ENCODE assay signal across 28 cellular contexts in genomic region chr5:154517181-154517580, GRCh38. TPM values are rescaled to one million over a fixed set of nuclear protein-coding genes. Genes with fewer than 3 reads are reported as not detected.
"Had no signal": no experiment of that assay in that cellular context is flagged by ENCODE, and none has a peak within 500 bp of the region (broad histone marks: within the 10 kb centered on the region; RNA-seq: fewer than 3 reads in every experiment).

No MANE protein-coding gene starts in this region.

- H3K9me3 Mint-ChIP-seq: naive thymus-derived CD8-positive, alpha-beta T cell; neural progenitor cell had no signal

- H3K4me3 Mint-ChIP-seq: activated CD8-positive, alpha-beta T cell treated with anti-CD3 and anti-CD28 coated beads, Interleukin-2, amount 10 ng/mL, durations not matched to agents 7 days and 5 days; activated naive CD8-positive, alpha-beta T cell; naive thymus-derived CD8-positive, alpha-beta T cell; neural progenitor cell had no signal

- H3K27ac Mint-ChIP-seq: activated CD8-positive, alpha-beta T cell treated with anti-CD3 and anti-CD28 coated beads, Interleukin-2, amount 10 ng/mL, durations not matched to agents 7 days and 5 days; activated naive CD8-positive, alpha-beta T cell; naive thymus-derived CD8-positive, alpha-beta T cell; neural progenitor cell had no signal

- DNase-seq: activated CD4-positive, alpha-beta T cell treated with anti-CD3 and anti-CD28 coated beads, Interleukin-2, amount 50 U/mL, for 1 hour; activated CD4-positive, CD25-positive, alpha-beta regulatory T cell treated with anti-CD3 and anti-CD28 coated beads, Interleukin-2, amount 50 U/mL, for 72 hours; activated CD8-positive, alpha-beta T cell treated with anti-CD3 and anti-CD28 coated beads, Interleukin-2, amount 10 ng/mL, durations not matched to agents 7 days and 5 days; activated gamma-delta T cell treated with Interleukin-2 at 50 U/mL for 16 hours; brain microvascular endothelial cell; caudate nucleus; effector memory CD4-positive, alpha-beta T cell; gastrocnemius medialis; head of caudate nucleus; hypothalamus; naive thymus-derived CD8-positive, alpha-beta T cell; sigmoid colon; stimulated activated CD4-positive, alpha-beta T cell treated with anti-CD3 and anti-CD28 coated beads, Interleukin-4, amount 100 ng/mL, for 1 hour; stimulated activated naive CD8-positive, alpha-beta T cell treated with anti-CD3 and anti-CD28 coated beads, Interleukin-15, Interleukin-2, amounts not matched to agents 100 U/mL and 50 U/mL, for 24 hours; T-helper 1 cell; WERI-Rb-1 had no signal

- ATAC-seq: activated CD8-positive, alpha-beta T cell treated with anti-CD3 and anti-CD28 coated beads, Interleukin-2, amount 10 ng/mL, durations not matched to agents 7 days and 5 days; gastrocnemius medialis; naive thymus-derived CD8-positive, alpha-beta T cell; stimulated activated naive CD8-positive, alpha-beta T cell treated with anti-CD3 and anti-CD28 coated beads, Interleukin-15, Interleukin-2, amounts not matched to agents 100 U/mL and 50 U/mL, for 24 hours had no signal

- H3K36me3 Mint-ChIP-seq: activated naive CD8-positive, alpha-beta T cell; naive thymus-derived CD8-positive, alpha-beta T cell; neural progenitor cell had no signal

RNA-seq across cellular contexts. Expression of gene HAND1, which starts 39.2 kb away (rescaled TPM):
- total RNA-seq: activated CD8-positive, alpha-beta T cell treated with anti-CD3 and anti-CD28 coated beads, Interleukin-2, amount 10 ng/mL, durations not matched to agents 7 days and 5 days; ascending aorta; dermis microvascular lymphatic vessel endothelial cell; esophagus muscularis mucosa; gastrocnemius medialis; liver; mesenteric fat pad; naive thymus-derived CD8-positive, alpha-beta T cell; osteoblast; posterior vena cava; renal cortical epithelial cell; subcutaneous adipose tissue; ureter had no signal
